28 cellular contexts compared by ENCODE assay signal in the genomic region with DNA sequence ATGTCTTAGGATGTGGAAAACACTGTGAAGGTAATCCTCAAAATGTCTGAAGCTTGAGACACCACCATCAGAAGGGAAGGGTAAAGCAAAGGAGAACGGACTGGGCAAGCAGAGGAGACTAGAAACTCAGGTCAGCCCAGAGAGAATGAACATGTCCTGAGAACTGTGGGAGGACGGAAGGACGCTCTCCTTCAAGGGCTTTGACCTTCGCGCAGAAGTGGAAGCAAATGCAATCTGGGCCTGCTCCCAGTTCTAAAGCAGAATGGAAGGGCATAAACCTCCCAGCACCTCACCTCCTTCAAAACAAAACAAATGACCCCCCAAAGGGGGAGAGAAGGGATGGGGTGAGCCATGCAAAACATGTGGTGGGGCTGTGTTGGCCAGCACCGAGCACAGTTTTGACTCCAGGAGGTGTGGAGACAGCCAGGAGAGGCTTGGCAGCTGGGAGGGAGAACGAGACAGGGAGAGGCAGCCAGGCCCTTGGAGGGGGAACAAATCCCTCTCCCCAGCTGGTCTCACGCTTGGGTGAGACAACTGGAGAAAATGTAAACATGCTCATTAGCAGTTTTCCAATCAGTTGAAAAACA.
DNase-seq lines count a peak whose midpoint lies in the region; ATAC-seq, FAIRE-seq and TF ChIP-seq lines count a peak whose summit lies in the region.
"Had no signal": no experiment of that assay in that cellular context is flagged by ENCODE, and none has a peak within 500 bp of the region (broad histone marks: within the 10 kb centered on the region; RNA-seq: fewer than 3 reads in every experiment).

No MANE protein-coding gene starts in this region.

- no peaks in the 10 kb centered on the region for H3K23me2 ChIP-seq in H1 (ENCODE audit: low read depth, low read length)

- no peak overlapping the region for H2BK5ac ChIP-seq in H1 (ENCODE audit: low read depth, low read length)
- peak overlapping the region; percentile 68 for H2BK5ac ChIP-seq in mesendoderm (ENCODE audit: low read length)

- H3K27me3 ChIP-seq in H1 (replicated peaks in 1 of 4; ENCODE audit: control insufficient read depth in 3 of 4, extremely low read depth in 1 of 4, insufficient read depth in 3 of 4, low read length in 3 of 4) (no peaks in the 10 kb centered on the region), mesendoderm (ENCODE audit: insufficient read depth, low read length, poor library complexity) (no peaks in the 10 kb centered on the region), sigmoid colon (no peaks in the 10 kb centered on the region)
- H3K27me3 ChIP-seq: BLaER1, Peyer's patch, SJSA1 had no signal

- no peak for TF ChIP-seq EP300 in H1 (IDR thresholded peaks at IDR 0.05; ENCODE audit: borderline replicate concordance in 1 of 2, low read depth in 2 of 2, low read length in 2 of 2)
- TF ChIP-seq EP300 in sigmoid colon (IDR thresholded peaks at IDR 0.05): no peak

- no peaks in the 10 kb centered on the region for H4K20me1 ChIP-seq in H1 (replicated peaks in 1 of 2; ENCODE audit: control insufficient read depth in 1 of 2, insufficient read depth in 2 of 2, low read length in 2 of 2)
- H4K20me1 ChIP-seq: BLaER1 had no signal

- H3K4me3 Mint-ChIP-seq in progenitor cell of endocrine pancreas (ENCODE audit: low read depth): no peak overlapping the region
- H3K4me3 Mint-ChIP-seq: CD4-positive, alpha-beta T cell; HFFc6 had no signal

- CTCF ChIA-PET in H1 (lab: Charles Lee; ENCODE audit: partially characterized antibody): interaction anchor here (5.2 kb wide), 1 partner anchor 12 kb away, joined by 18 read pairs; no protein-coding TSS in a partner anchor

- no peak overlapping the region for H4K91ac ChIP-seq in H1 (replicated peaks; ENCODE audit: insufficient read length, low read length)

- no peak overlapping the region for H2BK120ac ChIP-seq in H1 (replicated peaks; ENCODE audit: low read depth, low read length)
- no peak overlapping the region for H2BK120ac ChIP-seq in mesendoderm (ENCODE audit: low read depth, low read length)

- H3K4ac ChIP-seq in H1 (replicated peaks; ENCODE audit: insufficient read length, low read depth, low read length) (no peak overlapping the region), mesendoderm (ENCODE audit: low read depth, low read length) (no peak overlapping the region)

- no peak overlapping the region for H2AFZ ChIP-seq in H1 (ENCODE audit: low read length)

- no peak for ATAC-seq in mucosa of descending colon

- POLR2A ChIA-PET in H1 (lab: Charles Lee; ENCODE audit: partially characterized antibody): interaction anchor here (0.5 to 1.4 kb wide), 2 partner anchors 11 to 13 kb away, joined by 3 read pairs; no protein-coding TSS in a partner anchor

- H2BK15ac ChIP-seq in H1 (ENCODE audit: low read length) (0 out of 2 replicates have a peak overlapping the region, but pooled peaks have one; percentile 62), mesendoderm (replicated peaks; ENCODE audit: low read depth) (no peak overlapping the region)

- TF ChIP-seq CTCF in H1 (IDR thresholded peaks at IDR 0.05; ENCODE audit: control extremely low read depth in 1 of 3, insufficient read depth in 1 of 3, low read depth in 1 of 3, low read length in 3 of 3): no peak
- TF ChIP-seq CTCF in sigmoid colon (IDR thresholded peaks at IDR 0.05): no peak
- TF ChIP-seq CTCF in mucosa of descending colon (IDR thresholded peaks at IDR 0.05): no peak
- no peak for TF ChIP-seq CTCF in progenitor cell of endocrine pancreas (IDR thresholded peaks at IDR 0.05; ENCODE audit: unreplicated experiment)

- H2BK12ac ChIP-seq in H1 (ENCODE audit: low read depth, low read length): no peak overlapping the region

- no peaks in the 10 kb centered on the region for H3K9me3 Mint-ChIP-seq in progenitor cell of endocrine pancreas (ENCODE audit: low read depth)
- H3K9me3 Mint-ChIP-seq: CD4-positive, alpha-beta T cell; HFFc6 had no signal

- H3K56ac ChIP-seq in H1 (replicated peaks; ENCODE audit: insufficient read length, low read depth, low read length) (no peak overlapping the region), mesendoderm (ENCODE audit: low read length) (peak overlapping the region; percentile 73)

- H3K27me3 Mint-ChIP-seq in progenitor cell of endocrine pancreas: no peaks in the 10 kb centered on the region

- DNase-seq in NCI-H2171 treated with DMSO at 0.1 percent for 48 hours (lab: John Stamatoyannopoulos, UW) (peak; percentile 2), NCI-H2171 (lab: John Stamatoyannopoulos, UW) (no peak), H1 (ENCODE audit: low read depth in 1 of 2, low spot score in 2 of 2) (no peak), mesendoderm (peak; percentile 74), sigmoid colon (peak; percentile 60), mucosa of descending colon (no peak), hippocampal formation (lab: John Stamatoyannopoulos, UW) (no peak), progenitor cell of endocrine pancreas (ENCODE audit: low spot score, unreplicated experiment) (no peak)
- DNase-seq: ACHN; CD4-positive, alpha-beta T cell; COR-L47; DMS 273 treated with DMSO at 0.1 percent for 48 hours; DMS79 treated with DMSO at 0.1 percent for 48 hours; HFFc6; KG1; NCI-H1092; NCI-H1436; NCI-H187 treated with DMSO at 0.1 percent for 48 hours; NCI-H2107; NCI-H2227 treated with DMSO at 0.1 percent for 48 hours; NCI-H510A; NCI-H748 treated with DMSO at 0.1 percent for 48 hours; Peyer's patch had no signal

- peaks cover 8% of the 10 kb centered on the region for H3K4me1 Mint-ChIP-seq in progenitor cell of endocrine pancreas (ENCODE audit: low read depth)

- no peak overlapping the region for H3K18ac ChIP-seq in H1 (ENCODE audit: extremely low read depth, low read length)
- peak overlapping the region; percentile 33 for H3K18ac ChIP-seq in mesendoderm (ENCODE audit: low read length)

- H3K4me1 ChIP-seq in H1 (replicated peaks in 1 of 4; ENCODE audit: control insufficient read depth in 3 of 4, insufficient read depth in 4 of 4, low read length in 3 of 4) (no peaks in the 10 kb centered on the region), mesendoderm (ENCODE audit: control insufficient read depth, low read depth, low read length) (peaks cover 4% of the 10 kb centered on the region), sigmoid colon (peaks cover 0 to 15% (median 13%) of the 10 kb centered on the region in 4 donors), mucosa of descending colon (ENCODE audit: low read depth) (no peaks in the 10 kb centered on the region)
- H3K4me1 ChIP-seq: BLaER1, Peyer's patch had no signal

- no peaks in the 10 kb centered on the region for H3K36me3 Mint-ChIP-seq in progenitor cell of endocrine pancreas (ENCODE audit: insufficient read depth)

- FAIRE-seq in H1 (lab: Jason Lieb, UNC): no peak
- FAIRE-seq: H54 had no signal

- no peak overlapping the region for H3K4me3 ChIP-seq in H1 (ENCODE audit: extremely low read depth in 1 of 4, insufficient read depth in 2 of 4, low read depth in 3 of 4, low read length in 4 of 4)
- H3K4me3 ChIP-seq in mesendoderm (ENCODE audit: low read length): no peak overlapping the region
- H3K4me3 ChIP-seq in sigmoid colon: no peak overlapping the region
- no peak overlapping the region for H3K4me3 ChIP-seq in mucosa of descending colon
- H3K4me3 ChIP-seq: BLaER1, Peyer's patch, SJSA1 had no signal

- H3K27ac ChIP-seq in H1 (ENCODE audit: low read depth, low read length) (no peak overlapping the region), mesendoderm (ENCODE audit: low read depth, low read length) (no peak overlapping the region), sigmoid colon (no peak overlapping the region)
- H3K27ac ChIP-seq: 22Rv1, BLaER1, HL-60, Peyer's patch, SJSA1 had no signal

- H3K9me3 ChIP-seq in H1 (ENCODE audit: insufficient read depth in 2 of 2, low read depth in 1 of 2, low read length in 1 of 2): no peaks in the 10 kb centered on the region
- no peaks in the 10 kb centered on the region for H3K9me3 ChIP-seq in sigmoid colon
- H3K9me3 ChIP-seq in mucosa of descending colon: no peaks in the 10 kb centered on the region
- H3K9me3 ChIP-seq: BLaER1, Peyer's patch, SJSA1 had no signal

- H4K8ac ChIP-seq in H1 (ENCODE audit: extremely low read depth, insufficient read depth, low read length): no peak overlapping the region
- no peak overlapping the region for H4K8ac ChIP-seq in mesendoderm (ENCODE audit: low read depth, low read length)

- H3K36me3 ChIP-seq in H1 (ENCODE audit: control insufficient read depth in 2 of 4, insufficient read depth in 4 of 4, low read length in 3 of 4): no peaks in the 10 kb centered on the region
- H3K36me3 ChIP-seq in mesendoderm (ENCODE audit: control insufficient read depth, insufficient read depth, low read length): no peaks in the 10 kb centered on the region
- H3K36me3 ChIP-seq in sigmoid colon: no peaks in the 10 kb centered on the region
- no peaks in the 10 kb centered on the region for H3K36me3 ChIP-seq in mucosa of descending colon (ENCODE audit: low read depth)
- H3K36me3 ChIP-seq: BLaER1, Peyer's patch, SJSA1 had no signal

- H3K79me1 ChIP-seq in H1 (ENCODE audit: low read depth, low read length) (no peaks in the 10 kb centered on the region), mesendoderm (ENCODE audit: low read length) (no peaks in the 10 kb centered on the region)

- no peak overlapping the region for H3K27ac Mint-ChIP-seq in progenitor cell of endocrine pancreas
- H3K27ac Mint-ChIP-seq: CD4-positive, alpha-beta T cell; HFFc6 had no signal

- TF ChIP-seq RAD21 in H1 (IDR thresholded peaks at IDR 0.05 in 1 of 2, conservative IDR thresholded peaks at IDR 0.05 in 1 of 2; ENCODE audit: low read depth in 2 of 2, low read length in 2 of 2): no peak

- H3K79me2 ChIP-seq in H1 (ENCODE audit: control insufficient read depth in 1 of 2, insufficient read depth in 2 of 2, low read length in 2 of 2) (no peaks in the 10 kb centered on the region), mesendoderm (ENCODE audit: control insufficient read depth, insufficient read depth, low read length) (no peaks in the 10 kb centered on the region)

- H3K23ac ChIP-seq in H1 (ENCODE audit: insufficient read length) (no peak overlapping the region), mesendoderm (ENCODE audit: low read length) (no peak overlapping the region)

- 0 out of 2 replicates have a peak overlapping the region, but pooled peaks have one; percentile 6 for H2BK20ac ChIP-seq in H1 (ENCODE audit: low read length)

- no peak overlapping the region for H3K4me2 ChIP-seq in H1 (ENCODE audit: insufficient read depth in 1 of 2, low read depth in 2 of 2, low read length in 2 of 2)
- H3K4me2 ChIP-seq in mesendoderm (ENCODE audit: low read length): no peak overlapping the region
- H3K4me2 ChIP-seq: BLaER1 had no signal

- intact Hi-C loops in sigmoid colon (cut with DNase I): no loop called here
- intact Hi-C loops in mucosa of descending colon (cut with DNase I, micrococcal nuclease): no loop called here

- no peak overlapping the region for H4K5ac ChIP-seq in H1 (ENCODE audit: insufficient read length, low read depth, low read length)
- H4K5ac ChIP-seq in mesendoderm (ENCODE audit: low read length): no peak overlapping the region

- H3K9ac ChIP-seq in H1 (replicated peaks in 1 of 4; ENCODE audit: extremely low read depth in 1 of 4, low read depth in 3 of 4, low read length in 3 of 4) (no peak overlapping the region), mesendoderm (ENCODE audit: low read length) (peak overlapping the region; percentile 43)
- H3K9ac ChIP-seq: BLaER1 had no signal

- WGBS in H1 (ENCODE audit: extremely low coverage in 1 of 2, insufficient coverage in 1 of 2, insufficient read length in 1 of 2, insufficient replicate concordance in 2 of 2, low coverage in 1 of 2, low lambda C conversion rate in 2 of 2, missing lambda C conversion rate in 1 of 2), 2 experiments: 87% methylated on average over 8 of the region's 8 CpGs; no CpG with 5 or more reads in 1 of the 2 experiments
- no CpG with 5 or more reads among the region's 8 CpGs for WGBS in mesendoderm (ENCODE audit: extremely low coverage, insufficient coverage, low lambda C conversion rate)
- 86 to 92% methylated on average over 8 of the region's 8 CpGs for WGBS in sigmoid colon, 2 donors

- TF ChIP-seq POLR2A in H1 (IDR thresholded peaks at IDR 0.05; ENCODE audit: control extremely low read depth in 1 of 2, low read depth in 2 of 2, low read length in 2 of 2) (no peak), sigmoid colon (IDR thresholded peaks at IDR 0.05) (no peak)

- no peak overlapping the region for H3K14ac ChIP-seq in H1 (ENCODE audit: insufficient read length)

- H2AK5ac ChIP-seq in H1 (ENCODE audit: low read depth, low read length) (0 out of 2 replicates have a peak overlapping the region, but pooled peaks have one; percentile 70), mesendoderm (ENCODE audit: low read length) (peak overlapping the region; percentile 17)

Comparison
In these comparisons a context has a peak if more than half of its experiments do, and no peak if none do; other contexts are left out.
1. DNase-seq: peak in NCI-H2171 treated with DMSO at 0.1 percent for 48 hours (single experiment), mesendoderm (single experiment) and sigmoid colon (single experiment); none in NCI-H2171 (single experiment), H1 (0 of 2), mucosa of descending colon (0 of 3), hippocampal formation (0 of 2) and progenitor cell of endocrine pancreas (single experiment).